Comparison of ENCODE assay signal across 14 cellular contexts in the genomic region with DNA sequence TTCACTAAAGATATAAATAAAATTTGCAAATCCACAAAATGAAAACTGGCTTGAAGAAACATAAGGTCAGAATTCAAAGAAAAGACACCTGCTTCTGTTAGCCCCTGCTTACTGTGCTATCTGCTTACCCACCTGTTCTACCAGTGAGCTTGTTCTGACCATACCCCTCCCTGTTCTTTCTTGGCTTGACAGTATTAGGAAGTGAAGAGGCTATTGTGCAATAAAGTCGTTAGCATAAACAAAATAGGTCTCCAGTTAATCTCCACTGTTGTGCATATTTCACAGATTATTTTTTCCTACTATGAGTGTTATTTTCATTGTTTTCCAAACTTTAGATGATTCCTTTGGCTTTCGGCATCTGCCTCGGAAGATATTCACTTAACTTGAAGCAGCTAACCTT.
DNase-seq lines count a peak whose midpoint lies in the region; ATAC-seq and TF ChIP-seq lines count a peak whose summit lies in the region.
"Had no signal": no experiment of that assay in that cellular context is flagged by ENCODE, and none has a peak within 500 bp of the region (broad histone marks: within the 10 kb centered on the region; RNA-seq: fewer than 3 reads in every experiment).

No MANE protein-coding gene starts in this region.

- DNase-seq in NCI-H1105 treated with DMSO at 0.1 percent for 48 hours (lab: John Stamatoyannopoulos, UW) (peak; percentile 4), NCI-H1105 (lab: John Stamatoyannopoulos, UW) (no peak), HCEC 1CT (peak; percentile 45), NCI-H526 treated with DMSO at 0.1 percent for 48 hours (lab: John Stamatoyannopoulos, UW) (peak; percentile 17), fibroblast of villous mesenchyme (ENCODE audit: low read depth) (peak; percentile 57), NCI-H2081 treated with DMSO at 0.1 percent for 48 hours (lab: John Stamatoyannopoulos, UW) (no peak), right cardiac atrium (no peak), caudate nucleus (lab: John Stamatoyannopoulos, UW) (no peak)
- DNase-seq: 8988T, DMS79, H7, KG1, NCI-H187 treated with DMSO at 0.1 percent for 48 hours, NCI-H524 had no signal

- H3K27ac ChIP-seq in right cardiac atrium (ENCODE audit: low read length): no peak overlapping the region
- no peak overlapping the region for H3K27ac ChIP-seq in caudate nucleus (ENCODE audit: low read depth, low read length)

- no peak overlapping the region for H3K4me3 ChIP-seq in fibroblast of villous mesenchyme (ENCODE audit: low read depth, low read length)
- H3K4me3 ChIP-seq in right cardiac atrium (ENCODE audit: low read length): no peak overlapping the region

- TF ChIP-seq CTCF in fibroblast of villous mesenchyme (IDR thresholded peaks at IDR 0.05; ENCODE audit: insufficient read depth, low read depth, low read length): no peak

- no peaks in the 10 kb centered on the region for H3K4me1 ChIP-seq in right cardiac atrium (ENCODE audit: control insufficient read depth, insufficient read depth, low read length)

- WGBS in right cardiac atrium: 82% methylated on average over 3 of the region's 3 CpGs

- no peaks in the 10 kb centered on the region for H3K27me3 ChIP-seq in right cardiac atrium (ENCODE audit: control insufficient read depth, insufficient read depth)

- ATAC-seq in right cardiac atrium: no peak

- intact Hi-C loops in right cardiac atrium (cut with DNase I): no loop called here

- no peaks in the 10 kb centered on the region for H3K9me3 ChIP-seq in right cardiac atrium (ENCODE audit: control insufficient read depth, low read length)

Comparison
In these comparisons a context has a peak if more than half of its experiments do, and no peak if none do; other contexts are left out.
1. DNase-seq: peak in NCI-H1105 treated with DMSO at 0.1 percent for 48 hours (single experiment), HCEC 1CT (single experiment), NCI-H526 treated with DMSO at 0.1 percent for 48 hours (single experiment) and fibroblast of villous mesenchyme (single experiment); none in NCI-H1105 (single experiment), NCI-H2081 treated with DMSO at 0.1 percent for 48 hours (single experiment), right cardiac atrium (0 of 3) and caudate nucleus (0 of 61).